ENCODE assay signal across 1 cellular context in genomic region chr1:193680247-193680923, GRCh38.
TF ChIP-seq lines count a peak whose summit lies in the region.

No MANE protein-coding gene starts in this region.

TF ChIP-seq in H1, 55 proteins besides CTCF, POLR2A, EP300 and RAD21 (continued from another document):
- TF ChIP-seq KDM1A (IDR thresholded peaks at IDR 0.05; ENCODE audit: borderline replicate concordance, low read length) = no peak
TF ChIP-seq in H1: peak in this region for 0.
